8 cellular contexts compared by ENCODE assay signal in the genomic region with DNA sequence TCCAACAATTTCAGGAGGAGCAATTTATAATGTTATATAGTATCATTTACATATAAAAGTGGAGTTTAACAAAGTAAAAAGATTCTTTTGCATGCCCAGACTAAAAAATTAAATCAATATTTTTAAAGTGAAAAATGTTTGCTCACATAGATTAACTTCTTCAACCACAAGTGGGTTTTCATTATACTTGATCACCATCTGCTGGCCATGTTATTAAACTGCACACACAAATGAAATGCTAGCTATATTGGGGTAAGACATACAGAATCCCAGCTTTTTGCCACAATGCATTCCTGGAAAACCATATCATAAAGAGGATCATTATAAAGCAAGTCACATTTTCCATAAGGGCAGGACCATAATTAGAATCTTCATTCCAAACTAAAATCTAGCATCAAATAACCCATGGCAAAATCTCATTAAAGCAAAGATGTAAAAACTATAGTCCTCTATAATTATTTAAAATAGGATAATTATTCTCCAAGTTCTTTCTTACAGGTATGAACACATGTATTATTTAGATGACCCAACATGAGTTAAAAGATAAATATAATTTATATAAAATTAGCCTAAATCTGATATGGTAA. TPM values are rescaled to one million over a fixed set of nuclear protein-coding genes. Genes with fewer than 3 reads are reported as not detected.
DNase-seq lines count a peak whose midpoint lies in the region; ATAC-seq and TF ChIP-seq lines count a peak whose summit lies in the region.

No MANE protein-coding gene starts in this region.

- peak in 1 of 2 donors; percentile 54 for ATAC-seq in lower lobe of right lung
- ATAC-seq in GM21528 (IDR thresholded peaks at IDR 0.05; ENCODE audit: low FRiP score, unreplicated experiment): no peak
- ATAC-seq in GM21515 (IDR thresholded peaks at IDR 0.05; ENCODE audit: unreplicated experiment): no peak
- no peak for ATAC-seq in HG03520 (IDR thresholded peaks at IDR 0.05; ENCODE audit: unreplicated experiment)

- peak; percentile 54 for TF ChIP-seq CTCF in cardiac fibroblast (IDR thresholded peaks at IDR 0.05; ENCODE audit: low read depth, low read length)
- TF ChIP-seq CTCF in lower lobe of right lung (IDR thresholded peaks at IDR 0.05): peak; percentile 66

- intact Hi-C loops in lower lobe of right lung (cut with DNase I): no loop called here

- H3K27ac ChIP-seq in lower lobe of right lung: no peak overlapping the region

- H3K4me1 ChIP-seq in lower lobe of right lung: no peaks in the 10 kb centered on the region

- H3K4me3 ChIP-seq in H7 (ENCODE audit: insufficient read depth, low read depth, low read length): no peak overlapping the region
- H3K4me3 ChIP-seq in cardiac fibroblast (replicated peaks in 1 of 2; ENCODE audit: low read depth in 2 of 2, low read length in 2 of 2): no peak overlapping the region
- no peak overlapping the region for H3K4me3 ChIP-seq in lower lobe of right lung

- DNase-seq in COLO829 (ENCODE audit: low spot score) (peak; percentile 42), H7 (peak; percentile 53), NCI-H69 (lab: John Stamatoyannopoulos, UW) (peak; percentile 67), cardiac fibroblast (ENCODE audit: low read depth in 2 of 2) (peak; percentile 79 to 80), lower lobe of right lung (no peak)

- no peaks in the 10 kb centered on the region for H3K36me3 ChIP-seq in H7 (replicated peaks; ENCODE audit: control insufficient read depth, insufficient read depth, low read length)
- H3K36me3 ChIP-seq in lower lobe of right lung: no peaks in the 10 kb centered on the region

- H3K27me3 ChIP-seq in H7 (ENCODE audit: control insufficient read depth, insufficient read depth, low read length): no peaks in the 10 kb centered on the region
- no peaks in the 10 kb centered on the region for H3K27me3 ChIP-seq in lower lobe of right lung (ENCODE audit: low read depth)

- no peaks in the 10 kb centered on the region for H3K9me3 ChIP-seq in lower lobe of right lung

RNA-seq across cellular contexts. Expression of a gene that starts 26.3 kb away (rescaled TPM):
- total RNA-seq in H7 (2014; rRNA removed; shearing (Covaris generic)): 2.0 and 2.1 TPM in 2 replicates
- total RNA-seq in lower lobe of right lung: 30.1 TPM

Comparison
In these comparisons a context has a peak if more than half of its experiments do, and no peak if none do; other contexts are left out.
1. RNA of a gene that starts 26.3 kb away (total RNA-seq): 30.1 TPM in lower lobe of right lung (single experiment); 2.0 to 2.1 TPM in H7; every median in the first group is over 10 times any median in the second.